ENCODE assay signal across 10 cellular contexts in the genomic region with DNA sequence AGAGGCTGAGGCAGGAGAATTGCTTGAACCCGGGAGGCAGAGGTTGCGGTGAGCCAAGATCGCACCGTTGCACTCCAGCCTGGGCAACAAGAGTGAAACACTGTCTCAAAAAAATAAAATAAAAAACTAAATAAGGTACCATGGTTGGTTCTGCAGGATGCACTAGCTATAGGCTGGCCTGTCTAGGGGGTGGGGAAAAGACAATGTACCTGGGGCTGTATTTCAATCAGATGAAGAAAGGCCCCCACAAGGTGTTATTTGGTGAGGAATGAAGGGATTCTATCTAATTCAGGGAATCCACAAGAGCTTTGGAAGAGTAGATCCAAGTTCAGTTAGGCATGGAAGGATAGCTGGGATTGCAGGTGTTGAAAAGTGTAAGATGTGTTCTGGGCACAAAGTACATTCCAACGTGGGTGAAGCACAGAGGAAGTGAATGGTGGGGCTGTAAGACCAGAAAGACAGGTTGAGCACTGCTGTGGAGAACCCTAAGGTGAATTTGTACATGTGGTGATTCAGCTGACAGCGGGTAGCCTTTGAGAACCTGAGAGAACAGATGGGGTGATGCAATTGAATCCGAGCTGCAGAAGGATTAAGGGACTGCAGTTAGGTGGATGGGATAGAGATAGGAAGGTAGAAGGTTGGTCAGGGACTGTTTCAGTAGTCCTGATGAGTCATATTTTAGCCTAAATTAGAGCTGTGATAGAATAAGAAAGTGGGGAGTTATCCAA.
DNase-seq lines count a peak whose midpoint lies in the region; ATAC-seq and TF ChIP-seq lines count a peak whose summit lies in the region.
"Had no signal": no experiment of that assay in that cellular context is flagged by ENCODE, and none has a peak within 500 bp of the region (broad histone marks: within the 10 kb centered on the region; RNA-seq: fewer than 3 reads in every experiment).

No MANE protein-coding gene starts in this region.

- peak; percentile 77 to 98 for DNase-seq in PC-9
- peak; percentile 96 to 99 for DNase-seq in foreskin keratinocyte
- DNase-seq in gastrocnemius medialis = peak; percentile 33 to 54
- DNase-seq in COR-L47 (lab: John Stamatoyannopoulos, UW) = no peak
- DNase-seq in SK-N-SH = no peak
- no peak for DNase-seq in osteocyte (ENCODE audit: extremely low spot score, unreplicated experiment)
- DNase-seq: activated CD8-positive, alpha-beta memory T cell treated with anti-CD3 and anti-CD28 coated beads, Interleukin-2, amount 10 ng/mL, durations not matched to agents 7 days and 5 days; SHP77 had no signal

- no peaks in the 10 kb centered on the region for H3K9me3 Mint-ChIP-seq in osteocyte (ENCODE audit: unreplicated experiment)
- H3K9me3 Mint-ChIP-seq: dendritic cell treated with granulocyte-macrophage colony-stimulating factor and Interleukin-4, amounts not matched to agents 40 ng/mL and 50 ng/mL, for 4 days had no signal

- H3K4me3 ChIP-seq in HEK293 (ENCODE audit: low read depth, low read length) = no peak overlapping the region
- peak overlapping the region; percentile 14; the same call in 1 of the 2 replicates for H3K4me3 ChIP-seq in PC-9
- no peak overlapping the region for H3K4me3 ChIP-seq in gastrocnemius medialis
- no peak overlapping the region for H3K4me3 ChIP-seq in SK-N-SH (ENCODE audit: low read depth in 2 of 2, low read length in 1 of 2)

- H3F3A ChIP-seq in PC-9 (ENCODE audit: insufficient read depth, low read depth) (peaks cover 41% of the 10 kb centered on the region), SK-N-SH (replicated peaks; ENCODE audit: insufficient read depth) (peaks cover 5% of the 10 kb centered on the region)

- H3K9me3 ChIP-seq in HEK293 (ENCODE audit: control insufficient read depth, insufficient read depth, low read depth, low read length) (no peaks in the 10 kb centered on the region), PC-9 (ENCODE audit: insufficient read depth, low read depth) (no peaks in the 10 kb centered on the region), gastrocnemius medialis (no peaks in the 10 kb centered on the region), SK-N-SH (no peaks in the 10 kb centered on the region)

- H3K27ac ChIP-seq in HEK293 (ENCODE audit: extremely low read depth, low read depth, low read length) = no peak overlapping the region
- H3K27ac ChIP-seq in PC-9 = peak overlapping the region; percentile 61
- H3K27ac ChIP-seq in foreskin keratinocyte = peak overlapping the region; percentile 63
- H3K27ac ChIP-seq in gastrocnemius medialis = peak overlapping the region; percentile 52 to 61 (median 57)
- no peak overlapping the region for H3K27ac ChIP-seq in SK-N-SH (ENCODE audit: low read depth in 2 of 2, low read length in 1 of 2)

- 91% methylated on average over 7 of the region's 7 CpGs for WGBS in SK-N-SH (ENCODE audit: low lambda C conversion rate)

- POLR2A ChIA-PET in HEK293 (lab: Yijun Ruan, JAX) = interaction anchor here (0.7 kb wide), 1 partner anchor 31 kb away, joined by 3 read pairs; no protein-coding TSS in a partner anchor
- POLR2A ChIA-PET in PC-9 (lab: Charles Lee; ENCODE audit: unreplicated experiment) = interaction anchor here (0.7 kb wide), 1 partner anchor 121 kb away, joined by 5 read pairs; no protein-coding TSS in a partner anchor
- POLR2A ChIA-PET in SK-N-SH (lab: Yijun Ruan, JAX) = no interaction called here

- H3K27me3 Mint-ChIP-seq in osteocyte (ENCODE audit: unreplicated experiment) = no peaks in the 10 kb centered on the region
- H3K27me3 Mint-ChIP-seq: activated CD8-positive, alpha-beta memory T cell treated with anti-CD3 and anti-CD28 coated beads, Interleukin-2, amount 10 ng/mL, durations not matched to agents 7 days and 5 days; dendritic cell treated with granulocyte-macrophage colony-stimulating factor and Interleukin-4, amounts not matched to agents 40 ng/mL and 50 ng/mL, for 4 days had no signal

- no peak overlapping the region for H3K27ac Mint-ChIP-seq in osteocyte (ENCODE audit: unreplicated experiment)
- H3K27ac Mint-ChIP-seq: activated CD8-positive, alpha-beta memory T cell treated with anti-CD3 and anti-CD28 coated beads, Interleukin-2, amount 10 ng/mL, durations not matched to agents 7 days and 5 days; dendritic cell treated with granulocyte-macrophage colony-stimulating factor and Interleukin-4, amounts not matched to agents 40 ng/mL and 50 ng/mL, for 4 days had no signal

- no peak overlapping the region for H3K4me3 Mint-ChIP-seq in osteocyte (ENCODE audit: unreplicated experiment)
- H3K4me3 Mint-ChIP-seq: activated CD8-positive, alpha-beta memory T cell treated with anti-CD3 and anti-CD28 coated beads, Interleukin-2, amount 10 ng/mL, durations not matched to agents 7 days and 5 days; dendritic cell treated with granulocyte-macrophage colony-stimulating factor and Interleukin-4, amounts not matched to agents 40 ng/mL and 50 ng/mL, for 4 days had no signal

- ATAC-seq in foreskin keratinocyte = peak; percentile 98
- peak; percentile 76 to 98 for ATAC-seq in gastrocnemius medialis
- ATAC-seq: activated CD8-positive, alpha-beta memory T cell treated with anti-CD3 and anti-CD28 coated beads, Interleukin-2, amount 10 ng/mL, durations not matched to agents 7 days and 5 days had no signal

- H3K9me2 ChIP-seq in PC-9 (ENCODE audit: insufficient read depth) (no peaks in the 10 kb centered on the region), SK-N-SH (no peaks in the 10 kb centered on the region)

- TF ChIP-seq POLR2A in gastrocnemius medialis (IDR thresholded peaks at IDR 0.05) = no peak

- H3K79me2 ChIP-seq in PC-9 (ENCODE audit: low read depth) (peaks cover 25% of the 10 kb centered on the region), SK-N-SH (ENCODE audit: insufficient read depth) (peaks cover 27% of the 10 kb centered on the region)

- intact Hi-C loops in PC-9 (cut with micrococcal nuclease; ENCODE audit: unreplicated experiment) (loop anchor here (1.0 to 5.0 kb wide), 3 partner anchors 27 to 119 kb away; a partner anchor contains a TSS), gastrocnemius medialis (cut with DNase I; ENCODE audit: low total_unique reads) (loop anchor here (10.0 kb wide), 1 partner anchor 119 kb away; no protein-coding TSS in a partner anchor)

- in situ Hi-C loops in gastrocnemius medialis (cut with MboI; ENCODE audit: low sequenced_read_pairs in 4 of 4) = no loop called here

- H2AFZ ChIP-seq in PC-9 = no peak overlapping the region
- H2AFZ ChIP-seq in SK-N-SH (ENCODE audit: low read depth) = no peak overlapping the region

- no peak overlapping the region for H3K9ac ChIP-seq in SK-N-SH

- H3K27me3 ChIP-seq in PC-9 (ENCODE audit: insufficient read depth, low read depth) (no peaks in the 10 kb centered on the region), foreskin keratinocyte (no peaks in the 10 kb centered on the region), gastrocnemius medialis (no peaks in the 10 kb centered on the region), SK-N-SH (ENCODE audit: insufficient read depth) (no peaks in the 10 kb centered on the region)

- peaks cover 32% of the 10 kb centered on the region for H3K36me3 Mint-ChIP-seq in osteocyte (ENCODE audit: unreplicated experiment)

- no TSS peak for BruUV-seq in PC-9 (replicated peaks; lab: Mats Ljungman, UMichigan)

- no peaks in the 10 kb centered on the region for H3K4me1 Mint-ChIP-seq in osteocyte (ENCODE audit: unreplicated experiment)

- TF ChIP-seq EP300 in SK-N-SH (IDR thresholded peaks at IDR 0.05; ENCODE audit: borderline replicate concordance in 1 of 2, low read depth in 1 of 2, low read length in 1 of 2) = no peak

- no peak for TF ChIP-seq RAD21 in SK-N-SH (IDR thresholded peaks at IDR 0.05; ENCODE audit: low read length)

- H3K4me1 ChIP-seq in HEK293 (ENCODE audit: control insufficient read depth, insufficient read depth, low read length) (no peaks in the 10 kb centered on the region), PC-9 (replicated peaks; ENCODE audit: insufficient read depth) (peaks cover 38% of the 10 kb centered on the region), foreskin keratinocyte (peaks cover 32% of the 10 kb centered on the region), gastrocnemius medialis (peaks cover 21 to 25% of the 10 kb centered on the region in 2 donors), SK-N-SH (ENCODE audit: control insufficient read depth in 1 of 2, insufficient read depth in 2 of 2, low read depth in 1 of 2, low read length in 1 of 2) (no peaks in the 10 kb centered on the region; a peak in 1 of 4 replicates)

- H3K36me3 ChIP-seq in HEK293 (ENCODE audit: control insufficient read depth in 2 of 2, insufficient read depth in 1 of 2, low read length in 2 of 2) = peaks cover 6 to 39% of the 10 kb centered on the region in 2 experiments
- H3K36me3 ChIP-seq in PC-9 (ENCODE audit: low read depth) = peaks cover 50% of the 10 kb centered on the region
- peaks cover under 1 to 53% of the 10 kb centered on the region in 2 donors for H3K36me3 ChIP-seq in gastrocnemius medialis
- H3K36me3 ChIP-seq in SK-N-SH (replicated peaks in 1 of 2; ENCODE audit: control insufficient read depth in 1 of 2, insufficient read depth in 2 of 2, low read length in 1 of 2) = peaks cover 22 to 58% of the 10 kb centered on the region in 2 experiments

- TF ChIP-seq CTCF in HEK293 (tag by site-specific recombination; IDR thresholded peaks at IDR 0.05) (no peak), PC-9 (conservative IDR thresholded peaks at IDR 0.05) (no peak), foreskin keratinocyte (conservative IDR thresholded peaks at IDR 0.05) (no peak), gastrocnemius medialis (IDR thresholded peaks at IDR 0.05 in 4 of 5, conservative IDR thresholded peaks at IDR 0.05 in 1 of 5) (no peak), SK-N-SH (IDR thresholded peaks at IDR 0.05) (no peak), osteocyte (IDR thresholded peaks at IDR 0.05) (no peak)

- H3K4me2 ChIP-seq in PC-9 (peak overlapping the region; percentile 67), SK-N-SH (no peak overlapping the region)

- CTCF ChIA-PET in HEK293 (lab: Yijun Ruan, JAX) = interaction anchor here (1.3 kb wide), 1 partner anchor 428 kb away, joined by 5 read pairs; no protein-coding TSS in a partner anchor
- CTCF ChIA-PET in PC-9 (lab: Charles Lee) = interaction anchor here (0.6 to 2.0 kb wide), 2 partner anchors 19 to 119 kb away, joined by 9 to 14 read pairs; no protein-coding TSS in a partner anchor
- CTCF ChIA-PET in SK-N-SH (lab: Yijun Ruan, JAX) = interaction anchor here (0.9 to 1.6 kb wide), 4 partner anchors 9 to 428 kb away, joined by 3 to 6 read pairs (median 4); no protein-coding TSS in a partner anchor

- H4K20me1 ChIP-seq in PC-9 (ENCODE audit: insufficient read depth) = no peaks in the 10 kb centered on the region
- H4K20me1 ChIP-seq in SK-N-SH (ENCODE audit: insufficient read depth) = no peaks in the 10 kb centered on the region; the same call in 1 of the 2 replicates

TF ChIP-seq in SK-N-SH, 30 proteins besides CTCF, POLR2A, EP300 and RAD21 (continues in another document):
- no peak for TF ChIP-seq CHD2 (IDR thresholded peaks at IDR 0.05; ENCODE audit: low read length, partially characterized antibody)
- no peak for TF ChIP-seq ELF1 (IDR thresholded peaks at IDR 0.05)
- TF ChIP-seq, protein P1, sequence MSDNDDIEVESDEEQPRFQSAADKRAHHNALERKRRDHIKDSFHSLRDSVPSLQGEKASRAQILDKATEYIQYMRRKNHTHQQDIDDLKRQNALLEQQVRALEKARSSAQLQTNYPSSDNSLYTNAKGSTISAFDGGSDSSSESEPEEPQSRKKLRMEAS (IDR thresholded peaks at IDR 0.05; ENCODE audit: low read depth) = no peak

Comparison
In these comparisons a context has a peak if more than half of its experiments do, and no peak if none do; other contexts are left out.
1. H3K27ac ChIP-seq: peak in PC-9 (single experiment), foreskin keratinocyte (single experiment) and gastrocnemius medialis (4 of 4); none in HEK293 (single experiment) and SK-N-SH (0 of 2).
2. DNase-seq: peak in PC-9 (2 of 2), foreskin keratinocyte (2 of 2) and gastrocnemius medialis (2 of 2); none in COR-L47 (single experiment), SK-N-SH (single experiment) and osteocyte (single experiment).